Comparison of ENCODE assay signal across 3 cellular contexts in the genomic region with DNA sequence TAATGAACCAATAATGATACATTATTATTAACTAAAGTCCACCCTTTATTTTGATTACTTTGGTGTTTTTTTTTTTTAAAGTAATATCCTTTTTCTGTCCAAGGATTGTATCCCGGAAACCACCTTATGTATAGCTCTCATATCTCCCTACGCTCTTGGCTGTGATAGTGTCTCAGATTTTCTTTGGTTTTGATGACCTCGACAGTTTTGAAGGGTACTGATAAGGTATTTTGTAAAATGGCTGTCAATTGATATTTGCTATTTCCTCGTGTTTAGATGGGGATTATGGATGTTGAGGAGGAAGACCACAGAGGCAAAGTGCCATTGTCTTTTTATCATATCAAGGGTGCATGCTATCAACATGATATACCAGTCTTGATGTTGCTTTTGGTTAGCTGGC.
TF ChIP-seq lines count a peak whose summit lies in the region.

No MANE protein-coding gene starts in this region.

TF ChIP-seq in A549, 52 proteins besides CTCF, POLR2A, EP300 and RAD21:
- TF ChIP-seq, protein P1, sequence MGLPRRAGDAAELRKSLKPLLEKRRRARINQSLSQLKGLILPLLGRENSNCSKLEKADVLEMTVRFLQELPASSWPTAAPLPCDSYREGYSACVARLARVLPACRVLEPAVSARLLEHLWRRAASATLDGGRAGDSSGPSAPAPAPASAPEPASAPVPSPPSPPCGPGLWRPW (IDR thresholded peaks at IDR 0.05) = no peak
- peak; percentile 84 for TF ChIP-seq MAFK (IDR thresholded peaks at IDR 0.05; ENCODE audit: partially characterized antibody)
TF ChIP-seq in A549: peak in this region for 1.

TF ChIP-seq in IMR-90, 13 proteins besides CTCF, POLR2A, EP300 and RAD21:
- peak; percentile 93 for TF ChIP-seq MAFK (IDR thresholded peaks at IDR 0.05; ENCODE audit: low read depth, low read length)
- no peak for TF ChIP-seq MAZ (IDR thresholded peaks at IDR 0.05; ENCODE audit: borderline replicate concordance, low read depth, low read length)
- no peak for TF ChIP-seq CHD1 (IDR thresholded peaks at IDR 0.05; ENCODE audit: low read depth, low read length)

TF ChIP-seq in H1, 55 proteins besides CTCF, POLR2A, EP300 and RAD21:
- no peak for TF ChIP-seq E2F6 (IDR thresholded peaks at IDR 0.05)
- TF ChIP-seq MAFK (IDR thresholded peaks at IDR 0.05; ENCODE audit: low read depth, low read length) = peak; percentile 30; the same call in 1 of the 2 replicates
